ENCODE assay signal across 14 cellular contexts in genomic region chr2:223586261-223586660, GRCh38. TPM values are rescaled to one million over a fixed set of nuclear protein-coding genes. Genes with fewer than 3 reads are reported as not detected.
A peak's percentile ranks its signal among the peaks of the same experiment; 100 is the strongest.
DNase-seq lines count a peak whose midpoint lies in the region; ATAC-seq and TF ChIP-seq lines count a peak whose summit lies in the region.
"Had no signal": no experiment of that assay in that cellular context is flagged by ENCODE, and none has a peak within 500 bp of the region (broad histone marks: within the 10 kb centered on the region; RNA-seq: fewer than 3 reads in every experiment).

No MANE protein-coding gene starts in this region.

- H3K9me3 ChIP-seq in SK-N-SH (no peaks in the 10 kb centered on the region), HAP-1 (no peaks in the 10 kb centered on the region)
- H3K9me3 ChIP-seq: suprapubic skin had no signal

- TF ChIP-seq CTCF in BJ (IDR thresholded peaks at IDR 0.05; ENCODE audit: insufficient read depth, low read depth, low read length): no peak
- TF ChIP-seq CTCF in SK-N-SH (IDR thresholded peaks at IDR 0.05): no peak
- TF ChIP-seq CTCF in foreskin fibroblast (IDR thresholded peaks at IDR 0.05; ENCODE audit: low read depth, low read length): no peak
- no peak for TF ChIP-seq CTCF in type B pancreatic cell (conservative IDR thresholded peaks at IDR 0.05)
- TF ChIP-seq CTCF in omental fat pad (IDR thresholded peaks at IDR 0.05): no peak

- H3F3A ChIP-seq in SK-N-SH (replicated peaks; ENCODE audit: insufficient read depth): peaks cover 3% of the 10 kb centered on the region

- in situ Hi-C loops in HAP-1 (cut with MboI; ENCODE audit: low sequenced_read_pairs): no loop called here

- peaks cover 4% of the 10 kb centered on the region for H3K27me3 Mint-ChIP-seq in type B pancreatic cell

- no peaks in the 10 kb centered on the region for H3K27me3 ChIP-seq in BJ (ENCODE audit: control insufficient read depth, insufficient read depth, low read length)
- no peaks in the 10 kb centered on the region for H3K27me3 ChIP-seq in SK-N-SH (ENCODE audit: insufficient read depth)
- no peaks in the 10 kb centered on the region for H3K27me3 ChIP-seq in HAP-1 (ENCODE audit: low read depth)
- H3K27me3 ChIP-seq: cardiac muscle cell, suprapubic skin had no signal

- H3K27ac Mint-ChIP-seq in type B pancreatic cell: no peak overlapping the region

- POLR2A ChIA-PET in BJ (lab: Charles Lee): interaction anchor here (0.6 to 1.3 kb wide), 3 partner anchors 10 to 125 kb away, joined by 3 to 4 read pairs (median 3); no protein-coding TSS in a partner anchor
- POLR2A ChIA-PET in SK-N-SH (lab: Yijun Ruan, JAX): no interaction called here

- no peak overlapping the region for H3K4me3 ChIP-seq in BJ (ENCODE audit: low read depth, low read length)
- H3K4me3 ChIP-seq in SK-N-SH (ENCODE audit: low read depth in 2 of 2, low read length in 1 of 2): no peak overlapping the region
- H3K4me3 ChIP-seq in foreskin fibroblast (ENCODE audit: low read depth in 1 of 2, low read length in 2 of 2): no peak overlapping the region
- H3K4me3 ChIP-seq in HAP-1: no peak overlapping the region
- H3K4me3 ChIP-seq: cardiac muscle cell, lung, suprapubic skin had no signal

- H3K4me3 Mint-ChIP-seq in type B pancreatic cell: no peak overlapping the region

- TF ChIP-seq RAD21 in SK-N-SH (IDR thresholded peaks at IDR 0.05; ENCODE audit: low read length): no peak

- TF ChIP-seq EP300 in SK-N-SH (IDR thresholded peaks at IDR 0.05; ENCODE audit: borderline replicate concordance in 1 of 2, low read depth in 1 of 2, low read length in 1 of 2): no peak

- CTCF ChIA-PET in BJ (lab: Yijun Ruan, JAX): interaction anchor here (1.3 kb wide), 1 partner anchor 119 kb away, joined by 3 read pairs; no protein-coding TSS in a partner anchor
- CTCF ChIA-PET in SK-N-SH (lab: Yijun Ruan, JAX): interaction anchor here (0.9 to 2.8 kb wide), 5 partner anchors 9 to 17 kb away, joined by 3 to 8 read pairs (median 4); partner anchors contain the start of gene SCG2

- H3K36me3 Mint-ChIP-seq in type B pancreatic cell: no peaks in the 10 kb centered on the region

- H4K20me1 ChIP-seq in SK-N-SH (ENCODE audit: insufficient read depth): no peaks in the 10 kb centered on the region

- H3K36me3 ChIP-seq in BJ (ENCODE audit: control insufficient read depth, insufficient read depth, low read length): no peaks in the 10 kb centered on the region
- no peaks in the 10 kb centered on the region for H3K36me3 ChIP-seq in SK-N-SH (replicated peaks in 1 of 2; ENCODE audit: control insufficient read depth in 1 of 2, insufficient read depth in 2 of 2, low read length in 1 of 2)
- no peaks in the 10 kb centered on the region for H3K36me3 ChIP-seq in HAP-1 (replicated peaks)
- H3K36me3 ChIP-seq: cardiac muscle cell, suprapubic skin had no signal

- no peak overlapping the region for H3K4me2 ChIP-seq in SK-N-SH

- WGBS in SK-N-SH (ENCODE audit: low lambda C conversion rate): 14% methylated on average over 2 of the region's 2 CpGs

- no peak for ATAC-seq in omental fat pad (ENCODE audit: low FRiP score)
- no peak for ATAC-seq in GM21619 (IDR thresholded peaks at IDR 0.05; ENCODE audit: unreplicated experiment)

- no peaks in the 10 kb centered on the region for H3K9me2 ChIP-seq in SK-N-SH

- DNase-seq in BJ (ENCODE audit: low read depth) (peak; percentile 82), LHCN-M2 (ENCODE audit: low read depth) (peak; percentile 87), SK-N-SH (no peak), foreskin fibroblast (peak; percentile 84 to 89), type B pancreatic cell (ENCODE audit: extremely low spot score, unreplicated experiment) (no peak), omental fat pad (ENCODE audit: low spot score) (no peak), HAP-1 (ENCODE audit: low spot score in 2 of 2) (no peak)
- DNase-seq: activated CD8-positive, alpha-beta memory T cell treated with anti-CD3 and anti-CD28 coated beads, Interleukin-2, amount 50 U/mL, for 48 hours; posterior cingulate gyrus; stimulated activated CD4-positive, alpha-beta T cell treated with anti-CD3 and anti-CD28 coated beads, Interleukin-4, amount 100 ng/mL, for 24 hours had no signal

- peak overlapping the region; percentile 31; the same call in 1 of the 2 replicates for H3K9ac ChIP-seq in SK-N-SH

- H3K4me1 Mint-ChIP-seq in type B pancreatic cell (ENCODE audit: unreplicated experiment): no peaks in the 10 kb centered on the region

- H3K9me3 Mint-ChIP-seq in type B pancreatic cell: no peaks in the 10 kb centered on the region

- peak overlapping the region in 1 of 2 experiments; percentile 64; a peak in 3 of 4 replicates for H3K27ac ChIP-seq in SK-N-SH (ENCODE audit: low read depth in 2 of 2, low read length in 1 of 2)
- H3K27ac ChIP-seq: cardiac muscle cell, suprapubic skin had no signal

- H3K79me2 ChIP-seq in SK-N-SH (ENCODE audit: insufficient read depth): no peaks in the 10 kb centered on the region

- no peak overlapping the region for H2AFZ ChIP-seq in SK-N-SH (ENCODE audit: low read depth)

- H3K4me1 ChIP-seq in SK-N-SH (ENCODE audit: control insufficient read depth in 1 of 2, insufficient read depth in 2 of 2, low read depth in 1 of 2, low read length in 1 of 2): peaks cover 11 to 22% of the 10 kb centered on the region in 2 experiments
- H3K4me1 ChIP-seq in HAP-1: peaks cover 7% of the 10 kb centered on the region
- H3K4me1 ChIP-seq: suprapubic skin had no signal

TF ChIP-seq in SK-N-SH, 30 proteins besides CTCF, POLR2A, EP300 and RAD21:
- TF ChIP-seq MAX (IDR thresholded peaks at IDR 0.05; ENCODE audit: low read depth) (no peak), MEF2A (IDR thresholded peaks at IDR 0.05; ENCODE audit: borderline replicate concordance, low read depth) (peak; percentile 70; the same call in 1 of the 2 replicates), TCF12 (IDR thresholded peaks at IDR 0.05) (0 out of 2 replicates have a peak, but pooled peaks have one; percentile 5)

RNA-seq across cellular contexts. Expression of gene SCG2, which starts 15.9 kb away (rescaled TPM):
- polyA plus RNA-seq in BJ (2011; rRNA removed): 0.17 and 0.26 TPM in 2 replicates
- polyA minus RNA-seq in BJ (2011; rRNA and poly(A)+ RNA removed): 0.05 TPM in 1 of 2 replicates, not detected in the other
- total RNA-seq in LHCN-M2 (2014; rRNA removed): 10.8 and 12.7 TPM in 2 replicates
- 1.7 TPM for polyA plus RNA-seq in LHCN-M2 (2012)
- polyA plus RNA-seq in SK-N-SH (2012; rRNA removed): 373 and 509 TPM in 2 replicates
- 589 and 747 TPM in 2 replicates for polyA plus RNA-seq in SK-N-SH (2012; cell fraction: cytosol; rRNA removed)
- polyA plus RNA-seq in SK-N-SH (2012; cell fraction: nucleus; rRNA removed): 127 and 310 TPM in 2 replicates
- 75.1 and 347 TPM in 2 replicates for total RNA-seq in type B pancreatic cell (ENCODE audit: low replicate concordance)
- under 1 TPM; 0.25 to 0.56 (median 0.48) TPM for total RNA-seq in omental fat pad
- total RNA-seq: cardiac muscle cell, suprapubic skin had no signal
- polyA plus RNA-seq: cardiac muscle cell had no signal

Comparison
In these comparisons a context has a peak if more than half of its experiments do, and no peak if none do; other contexts are left out.
1. DNase-seq: peak in BJ (single experiment), LHCN-M2 (single experiment) and foreskin fibroblast (2 of 2); none in SK-N-SH (single experiment), type B pancreatic cell (single experiment), omental fat pad (single experiment) and HAP-1 (0 of 2).